In the genomic region with DNA sequence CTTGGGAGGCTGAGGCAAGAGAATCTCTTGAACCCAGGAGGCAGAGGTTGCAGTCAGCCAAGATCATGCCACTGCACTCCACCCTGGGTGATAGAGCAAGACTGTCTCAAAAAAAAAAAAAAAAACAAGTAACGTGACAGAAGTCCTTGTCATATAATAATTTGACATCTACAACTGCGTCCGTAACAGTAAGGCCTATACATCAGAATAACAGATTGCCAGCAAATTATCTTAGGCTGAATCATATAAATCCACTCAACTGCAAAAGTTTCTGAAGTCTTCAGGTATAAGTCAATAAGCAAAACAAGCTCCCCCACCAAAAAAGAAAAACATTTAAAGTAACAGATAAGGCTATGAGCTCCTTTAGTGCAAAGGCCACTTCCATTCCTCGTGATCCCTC, we compare ENCODE assay signal across 23 cellular contexts.
"Had no signal": no experiment of that assay in that cellular context is flagged by ENCODE, and none has a peak within 500 bp of the region (broad histone marks: within the 10 kb centered on the region; RNA-seq: fewer than 3 reads in every experiment).

No MANE protein-coding gene starts in this region.

- H3K27me3 ChIP-seq: gastroesophageal sphincter, neutrophil, ovary, right atrium auricular region, spleen, tibial artery had no signal

- H3K27me3 Mint-ChIP-seq: activated B cell treated with CpG ODN at 0.5 μM for 24 hours; activated CD4-positive, alpha-beta memory T cell treated with anti-CD3 and anti-CD28 coated beads for 36 hours; activated naive CD8-positive, alpha-beta T cell; naive thymus-derived CD4-positive, alpha-beta T cell; stimulated activated naive CD8-positive, alpha-beta T cell treated with anti-CD3 and anti-CD28 coated beads, Interleukin-15, amount 100 ng/mL, for 72 hours had no signal

- H3K4me3 ChIP-seq: gastroesophageal sphincter, lower lobe of right lung, ovary, psoas muscle, right atrium auricular region, spleen, tibial artery had no signal

- H3K36me3 ChIP-seq: gastroesophageal sphincter, lower lobe of right lung, neutrophil, ovary, right atrium auricular region, tibial artery had no signal

- H3K27ac ChIP-seq: epithelial cell of prostate, gastroesophageal sphincter, lower lobe of right lung, neutrophil, ovary, psoas muscle, right atrium auricular region, spleen, tibial artery had no signal

- ATAC-seq: gastroesophageal sphincter; left lobe of liver; lower lobe of right lung; naive thymus-derived CD4-positive, alpha-beta T cell; psoas muscle; stimulated activated naive CD8-positive, alpha-beta T cell treated with anti-CD3 and anti-CD28 coated beads, Interleukin-15, amount 100 ng/mL, for 72 hours had no signal

- H3K9me3 Mint-ChIP-seq: activated B cell treated with CpG ODN at 0.5 μM for 24 hours; activated CD4-positive, alpha-beta memory T cell treated with anti-CD3 and anti-CD28 coated beads for 36 hours; endodermal cell; naive thymus-derived CD4-positive, alpha-beta T cell; stimulated activated naive CD8-positive, alpha-beta T cell treated with anti-CD3 and anti-CD28 coated beads, Interleukin-15, amount 100 ng/mL, for 72 hours; T-helper 1 cell treated with Interleukin-12 subunit alpha and Interleukin-12 subunit beta and Interleukin-4 antibody, amounts not matched to agents 30 μg/mL and 1 μg/mL, for 36 hours had no signal

- H3K9me3 ChIP-seq: gastroesophageal sphincter, lower lobe of right lung, neutrophil, ovary, psoas muscle, right atrium auricular region, spleen, tibial artery had no signal

- H3K4me3 Mint-ChIP-seq: activated B cell treated with CpG ODN at 0.5 μM for 24 hours; activated CD4-positive, alpha-beta memory T cell treated with anti-CD3 and anti-CD28 coated beads for 36 hours; endodermal cell; stimulated activated naive CD8-positive, alpha-beta T cell treated with anti-CD3 and anti-CD28 coated beads, Interleukin-15, amount 100 ng/mL, for 72 hours; T-helper 1 cell treated with Interleukin-12 subunit alpha and Interleukin-12 subunit beta and Interleukin-4 antibody, amounts not matched to agents 30 μg/mL and 1 μg/mL, for 36 hours had no signal

- H3K27ac Mint-ChIP-seq: activated B cell treated with CpG ODN at 0.5 μM for 24 hours; activated CD4-positive, alpha-beta memory T cell treated with anti-CD3 and anti-CD28 coated beads for 36 hours; stimulated activated naive CD8-positive, alpha-beta T cell treated with anti-CD3 and anti-CD28 coated beads, Interleukin-15, amount 100 ng/mL, for 72 hours; T-helper 1 cell treated with Interleukin-12 subunit alpha and Interleukin-12 subunit beta and Interleukin-4 antibody, amounts not matched to agents 30 μg/mL and 1 μg/mL, for 36 hours had no signal

- DNase-seq: activated B cell treated with CpG ODN at 0.5 μM for 24 hours; activated CD4-positive, alpha-beta memory T cell treated with anti-CD3 and anti-CD28 coated beads for 36 hours; activated CD4-positive, alpha-beta T cell treated with anti-CD3 and anti-CD28 coated beads for 4 hours; amniotic stem cell; cortex of kidney; endodermal cell; head of caudate nucleus; lower lobe of right lung; naive thymus-derived CD4-positive, alpha-beta T cell; ovary; psoas muscle; spleen; stimulated activated CD4-positive, alpha-beta T cell treated with anti-CD3 and anti-CD28 coated beads, Interleukin-4, amount 100 ng/mL, for 1 hour; stimulated activated naive CD8-positive, alpha-beta T cell treated with anti-CD3 and anti-CD28 coated beads, Interleukin-15, amount 100 ng/mL, for 72 hours; T1000; tibial artery had no signal
